ENCODE assay signal across 2 cellular contexts in genomic region chr14:93061380-93062012, GRCh38.
TF ChIP-seq lines count a peak whose summit lies in the region.

No MANE protein-coding gene starts in this region.

TF ChIP-seq in GM12878, 131 proteins besides CTCF, POLR2A, EP300 and RAD21 (continues in another document):
- TF ChIP-seq SP1 (IDR thresholded peaks at IDR 0.05; ENCODE audit: low read depth, low read length) (no peak), BACH1 (IDR thresholded peaks at IDR 0.05; ENCODE audit: borderline replicate concordance) (peak; percentile 25; the same call in 1 of the 2 replicates), KAT2A (conservative IDR thresholded peaks at IDR 0.05; ENCODE audit: control insufficient read depth, low read depth, low read length) (no peak), TCF12 (IDR thresholded peaks at IDR 0.05; ENCODE audit: low read depth, low read length) (peak; percentile 85), ZZZ3 (IDR thresholded peaks at IDR 0.05; ENCODE audit: control insufficient read depth, insufficient read length, low read depth) (no peak), MXI1 (IDR thresholded peaks at IDR 0.05; ENCODE audit: low read depth, low read length) (peak; percentile 28), JUNB (IDR thresholded peaks at IDR 0.05) (peak; percentile 56), CBX5 (IDR thresholded peaks at IDR 0.05; ENCODE audit: low read depth) (no peak), NR2C2 (IDR thresholded peaks at IDR 0.05; ENCODE audit: borderline replicate concordance, control insufficient read depth, insufficient read length, low read depth) (no peak), MTA2 (IDR thresholded peaks at IDR 0.05; ENCODE audit: low read depth) (peak; percentile 67), POU2F2 (IDR thresholded peaks at IDR 0.05; ENCODE audit: borderline replicate concordance, low read depth, low read length) (peak; percentile 44; the same call in 1 of the 3 replicates), PAX5 (IDR thresholded peaks at IDR 0.05; ENCODE audit: borderline replicate concordance, low read depth, low read length) (peak; percentile 71), FOXM1 (IDR thresholded peaks at IDR 0.05; ENCODE audit: low read depth, low read length) (0 out of 2 replicates have a peak, but pooled peaks have one; percentile 13), IRF4 (IDR thresholded peaks at IDR 0.05; ENCODE audit: low read depth, low read length) (peak; percentile 80), RUNX3 (IDR thresholded peaks at IDR 0.05; ENCODE audit: low read length) (peak; percentile 20; the same call in 1 of the 2 replicates), CREB1 (IDR thresholded peaks at IDR 0.05; ENCODE audit: low read depth) (no peak), HDAC2 (IDR thresholded peaks at IDR 0.05) (no peak), SREBF2 (IDR thresholded peaks at IDR 0.05; ENCODE audit: low read length) (no peak), NBN (IDR thresholded peaks at IDR 0.05) (no peak), BHLHE40 (IDR thresholded peaks at IDR 0.05; ENCODE audit: borderline replicate concordance in 1 of 2, low read depth in 2 of 2, low read length in 1 of 2) (peak; percentile 84 to 86), GATAD2B (conservative IDR thresholded peaks at IDR 0.05; ENCODE audit: low read depth) (peak; percentile 62; the same call in 1 of the 2 replicates), RELB (IDR thresholded peaks at IDR 0.05; ENCODE audit: low read depth) (peak; percentile 88), EED (IDR thresholded peaks at IDR 0.05; ENCODE audit: low read depth) (0 out of 2 replicates have a peak, but pooled peaks have one; percentile 15), RELA (IDR thresholded peaks at IDR 0.05; ENCODE audit: borderline replicate concordance, partially characterized antibody) (no peak), E2F8 (IDR thresholded peaks at IDR 0.05; ENCODE audit: low read depth, partially characterized antibody) (no peak), IKZF2 (IDR thresholded peaks at IDR 0.05) (peak in 1 of 2 experiments; percentile 33; a peak in 1 of 4 replicates), CREM (IDR thresholded peaks at IDR 0.05; ENCODE audit: low read depth) (peak; percentile 60; the same call in 1 of the 2 replicates), YY1 (IDR thresholded peaks at IDR 0.05; ENCODE audit: low read depth, low read length) (no peak), SKIL (IDR thresholded peaks at IDR 0.05; ENCODE audit: low read depth, poor library complexity, severe bottlenecking) (peak; percentile 85), TBL1XR1 (IDR thresholded peaks at IDR 0.05; ENCODE audit: low read depth, low read length) (no peak), HDAC6 (IDR thresholded peaks at IDR 0.05; ENCODE audit: unreplicated experiment) (no peak), NFIC (IDR thresholded peaks at IDR 0.05; ENCODE audit: low read depth, low read length) (peak; percentile 47; the same call in 1 of the 2 replicates), PAX8 (IDR thresholded peaks at IDR 0.05) (no peak), SMC3 (IDR thresholded peaks at IDR 0.05; ENCODE audit: borderline replicate concordance, low read length) (no peak)

TF ChIP-seq in HEK293T, 16 proteins besides CTCF, POLR2A, EP300 and RAD21:
- TF ChIP-seq TARDBP (IDR thresholded peaks at IDR 0.05) (no peak), ELF4 (IDR thresholded peaks at IDR 0.05) (no peak), PKNOX1 (IDR thresholded peaks at IDR 0.05) (no peak), SUZ12 (IDR thresholded peaks at IDR 0.05) (no peak), SP1 (IDR thresholded peaks at IDR 0.05) (no peak), FOXA1 (IDR thresholded peaks at IDR 0.05) (no peak), NFRKB (IDR thresholded peaks at IDR 0.05) (no peak), FOXK2 (IDR thresholded peaks at IDR 0.05) (no peak), BHLHE40 (IDR thresholded peaks at IDR 0.05; ENCODE audit: borderline replicate concordance) (no peak), CTBP1 (IDR thresholded peaks at IDR 0.05; ENCODE audit: borderline replicate concordance) (no peak), ZNF384 (IDR thresholded peaks at IDR 0.05) (no peak), HDGF (IDR thresholded peaks at IDR 0.05; ENCODE audit: borderline replicate concordance) (no peak), FOXM1 (IDR thresholded peaks at IDR 0.05; ENCODE audit: borderline replicate concordance) (no peak)
